Comparison of ENCODE assay signal across 5 cellular contexts in the genomic region with DNA sequence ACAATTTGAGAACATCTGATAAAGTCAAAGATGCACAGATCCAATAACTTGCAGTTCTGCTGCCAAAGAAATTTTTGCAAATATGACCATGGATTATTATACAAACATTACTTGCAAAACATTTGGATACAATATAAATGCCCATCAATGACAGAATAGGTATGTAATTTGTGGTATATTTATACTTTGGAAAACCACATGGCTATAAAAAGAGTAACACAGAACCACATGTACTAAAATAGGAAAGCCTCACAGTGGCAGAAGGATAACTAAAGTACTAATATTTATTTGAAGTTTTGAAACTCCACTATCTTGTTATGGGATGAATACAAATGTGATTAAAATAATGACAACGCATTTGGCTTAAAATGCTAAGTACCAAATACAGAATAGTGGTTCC.
"Had no signal": no experiment of that assay in that cellular context is flagged by ENCODE, and none has a peak within 500 bp of the region (broad histone marks: within the 10 kb centered on the region; RNA-seq: fewer than 3 reads in every experiment).

No MANE protein-coding gene starts in this region.

- H3K9me3 ChIP-seq: HAP-1 had no signal

- H3K4me1 ChIP-seq: HAP-1 had no signal

- H3K27ac ChIP-seq: HL-60, KMS-11 had no signal

- H3K9ac ChIP-seq: KMS-11 had no signal

- H3K4me3 ChIP-seq: GM23338, HAP-1 had no signal

- DNase-seq: KBM-7 had no signal

- ATAC-seq: GM23338 had no signal

- H3K36me3 ChIP-seq: HAP-1 had no signal

- H2AFZ ChIP-seq: GM23338 had no signal

- H3K4me2 ChIP-seq: GM23338, KMS-11 had no signal
